ENCODE assay signal across 14 cellular contexts in the genomic region with DNA sequence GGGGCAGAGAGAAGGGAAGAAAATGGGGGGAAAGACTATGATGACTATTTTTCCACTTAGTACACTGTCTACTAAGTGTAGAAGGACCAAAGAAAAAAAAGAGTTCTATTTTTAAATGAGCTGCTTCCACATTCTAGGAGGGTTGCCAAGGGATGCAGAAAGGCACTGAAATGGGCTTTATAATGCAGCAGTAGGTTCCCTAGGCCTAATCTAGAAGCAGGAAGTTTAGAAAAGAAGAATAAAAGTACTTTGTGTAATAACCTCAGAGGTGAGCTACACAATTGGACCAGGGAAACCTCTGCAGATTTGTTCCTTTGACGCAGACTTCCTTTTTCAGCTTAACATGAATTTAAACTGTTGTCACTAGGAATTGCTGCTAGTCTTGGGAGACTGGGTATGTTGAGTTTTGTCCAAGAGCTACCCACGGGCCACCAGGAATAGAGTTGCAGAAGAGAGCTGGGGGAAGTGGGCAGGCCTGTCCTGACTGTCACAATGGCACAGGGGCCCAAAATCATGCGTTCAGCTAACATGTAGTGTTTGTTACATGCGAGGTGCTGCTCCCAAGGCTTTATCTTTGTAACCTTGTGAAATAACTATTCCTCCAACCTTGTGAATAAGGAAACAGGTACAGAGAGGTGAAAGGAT. TPM values are rescaled to one million over a fixed set of nuclear protein-coding genes. Genes with fewer than 3 reads are reported as not detected.
DNase-seq lines count a peak whose midpoint lies in the region; ATAC-seq and TF ChIP-seq lines count a peak whose summit lies in the region.
"Had no signal": no experiment of that assay in that cellular context is flagged by ENCODE, and none has a peak within 500 bp of the region (broad histone marks: within the 10 kb centered on the region; RNA-seq: fewer than 3 reads in every experiment).

No MANE protein-coding gene starts in this region.

- in situ Hi-C loops in G401 (cut with HindIII; ENCODE audit: low sequenced_read_pairs) = no loop called here

- no peaks in the 10 kb centered on the region for H3K9me2 ChIP-seq in OCI-LY7 (ENCODE audit: insufficient read depth, low read length)

- H3K36me3 ChIP-seq in OCI-LY7 (ENCODE audit: insufficient read depth, low read length) (no peaks in the 10 kb centered on the region), cardiac muscle cell (no peaks in the 10 kb centered on the region)

- peak overlapping the region; percentile 89 for H2AFZ ChIP-seq in OCI-LY7 (ENCODE audit: low read length)

- H4K20me1 ChIP-seq in OCI-LY7 (ENCODE audit: insufficient read depth, low read length) = no peaks in the 10 kb centered on the region

- H3K79me2 ChIP-seq in OCI-LY7 (ENCODE audit: insufficient read depth, low read depth, low read length) = no peaks in the 10 kb centered on the region

- H3K9me3 ChIP-seq in OCI-LY7 (ENCODE audit: low read length) (no peaks in the 10 kb centered on the region), cardiac muscle cell (ENCODE audit: low read depth) (no peaks in the 10 kb centered on the region)

- DNase-seq in CD14-positive monocyte (ENCODE audit: low spot score) (no peak), OCI-LY7 (ENCODE audit: low spot score) (no peak), cardiac muscle cell (ENCODE audit: low read depth in 1 of 2, low spot score in 1 of 2) (peak; percentile 12 to 38), putamen (ENCODE audit: low spot score) (peak; percentile 31), G401 (ENCODE audit: low spot score) (no peak), EL (no peak)
- no peak for DNase-seq in activated T-helper 2 cell treated with anti-CD3 and anti-CD28 coated beads, Interferon-gamma antibody, Interleukin-2, Interleukin-4, amounts not matched to agents 10 μg/mL and 5 μg/mL and 100 μg/mL, durations not matched to agents 14 hours and 24 hours and 36 hours (ENCODE audit: low spot score)
- DNase-seq: activated B cell treated with CpG ODN at 0.5 μM for 24 hours; NCI-H1436 treated with DMSO at 0.1 percent for 48 hours; stimulated activated CD4-positive, alpha-beta T cell treated with anti-CD3 and anti-CD28 coated beads, Interleukin-4, amount 100 ng/mL, for 24 hours; trophoblast cell had no signal

- H3K27me3 Mint-ChIP-seq in CD14-positive monocyte (ENCODE audit: low read depth in 3 of 3) = peaks cover 0 to 3% (median 2%) of the 10 kb centered on the region in 3 donors
- H3K27me3 Mint-ChIP-seq in activated T-helper 2 cell treated with anti-CD3 and anti-CD28 coated beads, Interferon-gamma antibody, Interleukin-2, Interleukin-4, amounts not matched to agents 10 μg/mL and 5 μg/mL and 100 μg/mL, durations not matched to agents 14 hours and 24 hours and 36 hours (ENCODE audit: low read depth) = peaks cover 2% of the 10 kb centered on the region
- H3K27me3 Mint-ChIP-seq: activated B cell treated with CpG ODN at 0.5 μM for 24 hours; natural killer cell treated with Interleukin-12 subunit alpha and Interleukin-12 subunit beta and Interleukin-15 and Interleukin-18, amount 100 ng/mL, for 72 hours had no signal

- CTCF ChIA-PET in OCI-LY7 (lab: Charles Lee; ENCODE audit: unreplicated experiment) = interaction anchor here (0.6 to 1.2 kb wide), 5 partner anchors 87 to 100 kb away, joined by 3 to 4 read pairs (median 3); no protein-coding TSS in a partner anchor

- H3K4me3 ChIP-seq in OCI-LY7 (ENCODE audit: low read depth, low read length, poor library complexity, severe bottlenecking) = no peak overlapping the region
- no peak overlapping the region for H3K4me3 ChIP-seq in cardiac muscle cell

- no peak for TF ChIP-seq CTCF in CD14-positive monocyte (IDR thresholded peaks at IDR 0.05)
- no peak for TF ChIP-seq CTCF in OCI-LY7 (conservative IDR thresholded peaks at IDR 0.05; ENCODE audit: low read length)
- TF ChIP-seq CTCF in cardiac muscle cell (IDR thresholded peaks at IDR 0.05; ENCODE audit: low read depth, low read length) = no peak

- H3K9me3 Mint-ChIP-seq in CD14-positive monocyte = no peaks in the 10 kb centered on the region
- H3K9me3 Mint-ChIP-seq in activated T-helper 2 cell treated with anti-CD3 and anti-CD28 coated beads, Interferon-gamma antibody, Interleukin-2, Interleukin-4, amounts not matched to agents 10 μg/mL and 5 μg/mL and 100 μg/mL, durations not matched to agents 14 hours and 24 hours and 36 hours = no peaks in the 10 kb centered on the region
- H3K9me3 Mint-ChIP-seq: activated B cell treated with CpG ODN at 0.5 μM for 24 hours; natural killer cell treated with Interleukin-12 subunit alpha and Interleukin-12 subunit beta and Interleukin-15 and Interleukin-18, amount 100 ng/mL, for 72 hours had no signal

- peaks cover 39% of the 10 kb centered on the region for H3K4me1 Mint-ChIP-seq in CD14-positive monocyte
- H3K4me1 Mint-ChIP-seq in activated T-helper 2 cell treated with anti-CD3 and anti-CD28 coated beads, Interferon-gamma antibody, Interleukin-2, Interleukin-4, amounts not matched to agents 10 μg/mL and 5 μg/mL and 100 μg/mL, durations not matched to agents 14 hours and 24 hours and 36 hours (ENCODE audit: low read depth) = peaks cover 12% of the 10 kb centered on the region

- no peak overlapping the region for H3K4me3 Mint-ChIP-seq in CD14-positive monocyte
- no peak overlapping the region for H3K4me3 Mint-ChIP-seq in activated T-helper 2 cell treated with anti-CD3 and anti-CD28 coated beads, Interferon-gamma antibody, Interleukin-2, Interleukin-4, amounts not matched to agents 10 μg/mL and 5 μg/mL and 100 μg/mL, durations not matched to agents 14 hours and 24 hours and 36 hours (ENCODE audit: low read depth)
- H3K4me3 Mint-ChIP-seq: activated B cell treated with CpG ODN at 0.5 μM for 24 hours; natural killer cell treated with Interleukin-12 subunit alpha and Interleukin-12 subunit beta and Interleukin-15 and Interleukin-18, amount 100 ng/mL, for 72 hours had no signal

- H3K27ac ChIP-seq in OCI-LY7 (ENCODE audit: low read depth, low read length, poor library complexity, severe bottlenecking) = peak overlapping the region; percentile 22
- H3K27ac ChIP-seq in cardiac muscle cell = no peak overlapping the region
- H3K27ac ChIP-seq: C4-2B had no signal

- H3K4me2 ChIP-seq in OCI-LY7 (ENCODE audit: low read length) = peak overlapping the region; percentile 31

- ATAC-seq in GM19463 (IDR thresholded peaks at IDR 0.05; ENCODE audit: unreplicated experiment) = no peak

- POLR2A ChIA-PET in OCI-LY7 (lab: Charles Lee) = interaction anchor here (0.5 to 3.6 kb wide), 18 partner anchors 13 to 1585 kb away, joined by 3 to 16 read pairs (median 4); a partner anchor contains a TSS

- no TSS peak for BruUV-seq in OCI-LY7 (replicated peaks; lab: Mats Ljungman, UMichigan)

- intact Hi-C loops in CD14-positive monocyte (cut with micrococcal nuclease) = no loop called here
- intact Hi-C loops in OCI-LY7 (cut with micrococcal nuclease; ENCODE audit: unreplicated experiment) = no loop called here
- intact Hi-C loops in activated T-helper 2 cell treated with anti-CD3 and anti-CD28 coated beads, Interferon-gamma antibody, Interleukin-2, Interleukin-4, amounts not matched to agents 10 μg/mL and 5 μg/mL and 100 μg/mL, durations not matched to agents 14 hours and 24 hours and 36 hours (cut with micrococcal nuclease) = loop anchor here (10.0 kb wide), 1 partner anchor 250 kb away; no protein-coding TSS in a partner anchor

- H3K36me3 Mint-ChIP-seq in CD14-positive monocyte = no peaks in the 10 kb centered on the region
- H3K36me3 Mint-ChIP-seq in activated T-helper 2 cell treated with anti-CD3 and anti-CD28 coated beads, Interferon-gamma antibody, Interleukin-2, Interleukin-4, amounts not matched to agents 10 μg/mL and 5 μg/mL and 100 μg/mL, durations not matched to agents 14 hours and 24 hours and 36 hours (ENCODE audit: low read depth) = no peaks in the 10 kb centered on the region
- H3K36me3 Mint-ChIP-seq: natural killer cell treated with Interleukin-12 subunit alpha and Interleukin-12 subunit beta and Interleukin-15 and Interleukin-18, amount 100 ng/mL, for 72 hours had no signal

- H3K4me1 ChIP-seq in OCI-LY7 (ENCODE audit: insufficient read depth, low read length, poor library complexity, severe bottlenecking) (peaks cover 71% of the 10 kb centered on the region), cardiac muscle cell (ENCODE audit: low read depth) (peaks cover 5% of the 10 kb centered on the region)

- no peaks in the 10 kb centered on the region for H3K27me3 ChIP-seq in cardiac muscle cell

- peak overlapping the region; percentile 69 to 89 (median 77) for H3K27ac Mint-ChIP-seq in CD14-positive monocyte
- no peak overlapping the region for H3K27ac Mint-ChIP-seq in activated T-helper 2 cell treated with anti-CD3 and anti-CD28 coated beads, Interferon-gamma antibody, Interleukin-2, Interleukin-4, amounts not matched to agents 10 μg/mL and 5 μg/mL and 100 μg/mL, durations not matched to agents 14 hours and 24 hours and 36 hours
- H3K27ac Mint-ChIP-seq: activated B cell treated with CpG ODN at 0.5 μM for 24 hours; natural killer cell treated with Interleukin-12 subunit alpha and Interleukin-12 subunit beta and Interleukin-15 and Interleukin-18, amount 100 ng/mL, for 72 hours had no signal

RNA-seq across cellular contexts. Expression of a gene that starts 34.6 kb away (rescaled TPM):
- polyA plus RNA-seq in CD14-positive monocyte = 100 to 1,000 TPM; 110 to 124 TPM
- total RNA-seq in OCI-LY7 (2014; rRNA removed; shearing (Covaris generic)) = 37.3 and 39.7 TPM in 2 replicates
- 72.7 and 75.4 TPM in 2 replicates for total RNA-seq in OCI-LY7 (2022)
- total RNA-seq in cardiac muscle cell = 47.1 and 59.1 TPM in 2 replicates
- polyA plus RNA-seq in cardiac muscle cell = 216 and 233 TPM in 2 replicates
- 79.9 and 93.8 TPM in 2 replicates for total RNA-seq in G401 (2014; rRNA removed; shearing (Covaris generic))
- 88.1 and 96.6 TPM in 2 replicates for total RNA-seq in activated T-helper 2 cell treated with anti-CD3 and anti-CD28 coated beads, Interferon-gamma antibody, Interleukin-2, Interleukin-4, amounts not matched to agents 10 μg/mL and 5 μg/mL and 100 μg/mL, durations not matched to agents 14 hours and 24 hours and 36 hours

Comparison
In these comparisons a context has a peak if more than half of its experiments do, and no peak if none do; other contexts are left out.
1. DNase-seq: peak in cardiac muscle cell (2 of 2) and putamen (single experiment); none in CD14-positive monocyte (single experiment), OCI-LY7 (single experiment), G401 (single experiment), EL (single experiment) and activated T-helper 2 cell treated with anti-CD3 and anti-CD28 coated beads, Interferon-gamma antibody, Interleukin-2, Interleukin-4, amounts not matched to agents 10 μg/mL and 5 μg/mL and 100 μg/mL, durations not matched to agents 14 hours and 24 hours and 36 hours (single experiment).